Comparison of ENCODE assay signal across 8 cellular contexts in genomic region chr7:1571261-1571650, GRCh38. TPM values are rescaled to one million over a fixed set of nuclear protein-coding genes. Genes with fewer than 3 reads are reported as not detected.
DNase-seq lines count a peak whose midpoint lies in the region; ATAC-seq and TF ChIP-seq lines count a peak whose summit lies in the region.

No MANE protein-coding gene starts in this region.

- H2AFZ ChIP-seq in fibroblast of lung (ENCODE audit: low read length), result no peak overlapping the region

- H3K79me2 ChIP-seq in fibroblast of lung (ENCODE audit: control insufficient read depth, insufficient read depth, low read length), result peaks cover 5% of the 10 kb centered on the region

- H3K27me3 ChIP-seq in RWPE2 (ENCODE audit: insufficient read depth, poor library complexity, severe bottlenecking) (no peaks in the 10 kb centered on the region), fibroblast of lung (ENCODE audit: control insufficient read depth, insufficient read depth, low read length) (no peaks in the 10 kb centered on the region)

- peaks cover 29% of the 10 kb centered on the region for H3K4me1 ChIP-seq in RWPE2 (ENCODE audit: insufficient read depth, poor library complexity, severe bottlenecking)
- peaks cover 14% of the 10 kb centered on the region for H3K4me1 ChIP-seq in fibroblast of lung (ENCODE audit: control insufficient read depth, extremely low read depth, insufficient read depth, low read length)

- TF ChIP-seq CTCF in GM12875 (IDR thresholded peaks at IDR 0.05; ENCODE audit: borderline replicate concordance, insufficient read depth, low read depth, low read length), result no peak
- TF ChIP-seq CTCF in RWPE2 (IDR thresholded peaks at IDR 0.05; ENCODE audit: poor library complexity, severe bottlenecking), result no peak
- TF ChIP-seq CTCF in fibroblast of lung (conservative IDR thresholded peaks at IDR 0.05 in 1 of 2, IDR thresholded peaks at IDR 0.05 in 1 of 2; ENCODE audit: low read depth in 1 of 2, low read length in 2 of 2), result no peak

- H3K9ac ChIP-seq in fibroblast of lung (ENCODE audit: insufficient read depth, low read length), result peak overlapping the region; percentile 13

- H3K27ac ChIP-seq in RWPE2 (ENCODE audit: poor library complexity, severe bottlenecking) (peak overlapping the region; percentile 78), fibroblast of lung (ENCODE audit: insufficient read depth, low read length) (peak overlapping the region; percentile 95), skin epidermis (peak overlapping the region in 20 of 21 experiments; percentile 89 to 99 (median 95))

- no peak for DNase-seq in RWPE2 (ENCODE audit: low spot score)
- peak; percentile 44 to 63 for DNase-seq in fibroblast of lung (ENCODE audit: low read depth in 2 of 2)
- no peak for DNase-seq in COR-L47 (lab: John Stamatoyannopoulos, UW)
- DNase-seq in activated CD4-positive, CD25-positive, alpha-beta regulatory T cell treated with anti-CD3 and anti-CD28 coated beads, Interleukin-2, amount 50 U/mL, for 72 hours, result no peak
- DNase-seq in DMS53 treated with DMSO at 0.1 percent for 48 hours (lab: John Stamatoyannopoulos, UW; ENCODE audit: unreplicated experiment), result no peak
- DNase-seq in NCI-H1048 (lab: John Stamatoyannopoulos, UW), result no peak

- peak overlapping the region; percentile 93 for H3K4me3 ChIP-seq in GM12875 (ENCODE audit: low read depth, low read length)
- peak overlapping the region; percentile 79 for H3K4me3 ChIP-seq in RWPE2 (ENCODE audit: severe bottlenecking)
- H3K4me3 ChIP-seq in fibroblast of lung (replicated peaks in 1 of 4; ENCODE audit: control extremely low read depth in 1 of 4, insufficient read depth in 1 of 4, low read depth in 3 of 4, low read length in 4 of 4), result peak overlapping the region; percentile 0 to 89 (median 83)
- H3K4me3 ChIP-seq in skin epidermis, result peak overlapping the region in 6 of 7 experiments; percentile 72 to 88 (median 80)

- H3K9me3 ChIP-seq in RWPE2 (ENCODE audit: severe bottlenecking) (no peaks in the 10 kb centered on the region), fibroblast of lung (ENCODE audit: control insufficient read depth, insufficient read depth, low read depth, low read length) (no peaks in the 10 kb centered on the region)

- H4K20me1 ChIP-seq in fibroblast of lung (ENCODE audit: control insufficient read depth, extremely low read depth, insufficient read depth, low read length), result no peaks in the 10 kb centered on the region

- ATAC-seq in RWPE2 (ENCODE audit: low read depth), result peak; percentile 61

- H3K36me3 ChIP-seq in RWPE2 (ENCODE audit: low read depth) (peaks cover 23% of the 10 kb centered on the region), fibroblast of lung (ENCODE audit: control insufficient read depth, insufficient read depth, low read length) (peaks cover 6% of the 10 kb centered on the region)

- H3K4me2 ChIP-seq in fibroblast of lung (ENCODE audit: extremely low read depth, insufficient read depth, low read length), result peak overlapping the region; percentile 73

RNA-seq across cellular contexts. Expression of gene PSMG3, which starts 1.4 kb away (rescaled TPM):
- total RNA-seq in fibroblast of lung, result 19.3 and 21.3 TPM in 2 replicates
- 24.6 and 31.3 TPM in 2 replicates for polyA plus RNA-seq in fibroblast of lung
- polyA plus RNA-seq in fibroblast of lung (2012), result 23.8 and 35.5 TPM in 2 replicates
- polyA minus RNA-seq in fibroblast of lung (ENCODE audit: low replicate concordance), result 7.0 and 9.2 TPM in 2 replicates

RNA-seq across cellular contexts. Expression of gene TMEM184A, which starts 15.3 kb away (rescaled TPM):
- under 0.01 TPM in 2 replicates for total RNA-seq in fibroblast of lung
- 0.05 and 0.10 TPM in 2 replicates for polyA plus RNA-seq in fibroblast of lung
- 0.09 and 0.36 TPM in 2 replicates for polyA plus RNA-seq in fibroblast of lung (2012)
- 3.0 TPM in 1 of 2 replicates, not detected in the other for polyA minus RNA-seq in fibroblast of lung (ENCODE audit: low replicate concordance)

RNA-seq across cellular contexts. Expression of gene MAFK, which starts 40.8 kb away (rescaled TPM):
- total RNA-seq in fibroblast of lung, result 14.6 and 18.0 TPM in 2 replicates
- polyA plus RNA-seq in fibroblast of lung, result 3.2 TPM in 2 replicates
- polyA plus RNA-seq in fibroblast of lung (2012), result 11.9 and 15.1 TPM in 2 replicates
- polyA minus RNA-seq in fibroblast of lung (ENCODE audit: low replicate concordance), result 4.1 and 4.6 TPM in 2 replicates

Comparison
In these comparisons a context has a peak if more than half of its experiments do, and no peak if none do; other contexts are left out.
1. DNase-seq: peak in fibroblast of lung (2 of 2); none in RWPE2 (single experiment), COR-L47 (single experiment), activated CD4-positive, CD25-positive, alpha-beta regulatory T cell treated with anti-CD3 and anti-CD28 coated beads, Interleukin-2, amount 50 U/mL, for 72 hours (single experiment), DMS53 treated with DMSO at 0.1 percent for 48 hours (single experiment) and NCI-H1048 (single experiment).
2. Peak in every context shown above with its lines, with median percentiles within 50 percentile points of each other: H3K4me3 ChIP-seq and H3K27ac ChIP-seq.